In genomic region chr9:115943591-115944165, GRCh38 we compare ENCODE assay signal across 15 cellular contexts.
DNase-seq lines count a peak whose midpoint lies in the region; ATAC-seq, FAIRE-seq and TF ChIP-seq lines count a peak whose summit lies in the region.
"Had no signal": no experiment of that assay in that cellular context is flagged by ENCODE, and none has a peak within 500 bp of the region (broad histone marks: within the 10 kb centered on the region; RNA-seq: fewer than 3 reads in every experiment).

No MANE protein-coding gene starts in this region.

- no peak for FAIRE-seq in HepG2 (lab: Jason Lieb, UNC)
- FAIRE-seq: GM12892 had no signal

- no peaks in the 10 kb centered on the region for H3K27me3 ChIP-seq in HepG2 (ENCODE audit: control insufficient read depth in 1 of 2, insufficient read depth in 2 of 2, low read length in 2 of 2)

- TF ChIP-seq POLR2A in HepG2 (IDR thresholded peaks at IDR 0.05; ENCODE audit: insufficient read depth in 1 of 2, low read depth in 2 of 2, low read length in 2 of 2) = no peak

- no peak overlapping the region for H2AFZ ChIP-seq in HepG2 (ENCODE audit: low read length)

- no peaks in the 10 kb centered on the region for H3K79me2 ChIP-seq in HepG2 (ENCODE audit: insufficient read depth, low read length)

- no peak for TF ChIP-seq RAD21 in HepG2 (CRISPR knock-in tag; IDR thresholded peaks at IDR 0.05)

- no peak for ATAC-seq in HepG2
- ATAC-seq in GM21381 (IDR thresholded peaks at IDR 0.05; ENCODE audit: unreplicated experiment) = no peak
- ATAC-seq in GM19452 (IDR thresholded peaks at IDR 0.05; ENCODE audit: unreplicated experiment) = no peak
- ATAC-seq in HG03378 (IDR thresholded peaks at IDR 0.05; ENCODE audit: unreplicated experiment) = no peak
- ATAC-seq: activated CD4-positive, CD25-positive, alpha-beta regulatory T cell treated with anti-CD3 and anti-CD28 coated beads, Interleukin-2, amount 50 U/mL, for 24 hours; naive thymus-derived CD4-positive, alpha-beta T cell had no signal

- POLR2A ChIA-PET in HepG2 (lab: Yijun Ruan, JAX) = interaction anchor here (0.7 to 1.8 kb wide), 13 partner anchors 8 to 1054 kb away, joined by 3 to 8 read pairs (median 4); partner anchors contain the start of gene TRIM32

- H3K9me3 ChIP-seq in HepG2 (ENCODE audit: low read length) = no peaks in the 10 kb centered on the region; the same call in 1 of the 2 replicates

- no peaks in the 10 kb centered on the region for H4K20me1 ChIP-seq in HepG2 (ENCODE audit: insufficient read depth, low read length)

- BruUV-seq in HepG2 (replicated peaks; lab: Mats Ljungman, UMichigan) = TSS peak; percentile 97

- intact Hi-C loops in HepG2 (cut with micrococcal nuclease; ENCODE audit: unreplicated experiment) = loop anchor here (1.0 to 5.0 kb wide), 4 partner anchors 59 to 744 kb away; partner anchors contain the start of gene TRIM32

- H3K36me3 ChIP-seq in HepG2 (replicated peaks in 1 of 2; ENCODE audit: control insufficient read depth in 1 of 2, insufficient read depth in 2 of 2, low read length in 2 of 2) = no peaks in the 10 kb centered on the region

- in situ Hi-C loops in astrocyte of the spinal cord (cut with HindIII; ENCODE audit: low sequenced_read_pairs) = no loop called here
- in situ Hi-C loops in HepG2 (cut with HindIII; ENCODE audit: extremely low pct_ligation_motif_present, low pct_unique_long_range_greater_than_20kb) = loop anchor here (10.0 kb wide), 1 partner anchor 621 kb away; no protein-coding TSS in a partner anchor

- H3K27ac ChIP-seq in HepG2 (ENCODE audit: extremely low read length, insufficient read depth, low read length) (peak overlapping the region; percentile 95), skin epidermis (peak overlapping the region in 19 of 21 experiments; percentile 28 to 93 (median 65))
- H3K27ac ChIP-seq: KMS-11 had no signal

- H3K4me1 ChIP-seq in HepG2 (ENCODE audit: insufficient read depth, low read length) = peaks cover 62% of the 10 kb centered on the region

- CTCF ChIA-PET in HepG2 (lab: Yijun Ruan, JAX; ENCODE audit: low intra/inter-chr PET ratio, low total read pairs) = no interaction called here

- TF ChIP-seq EP300 in HepG2 (IDR thresholded peaks at IDR 0.05; ENCODE audit: low read depth in 2 of 2, low read length in 2 of 2) = no peak
- TF ChIP-seq EP300 in HepG2 (CRISPR knock-in tag; IDR thresholded peaks at IDR 0.05; ENCODE audit: borderline replicate concordance) = no peak

- DNase-seq in HCEC 1CT (peak; percentile 10), astrocyte of the spinal cord (ENCODE audit: low read depth, low spot score) (peak; percentile 14), HepG2 (ENCODE audit: low spot score) (no peak), RPMI8226 (no peak)
- DNase-seq: naive thymus-derived CD4-positive, alpha-beta T cell; NCI-H1694; NCI-H748 treated with DMSO at 0.1 percent for 48 hours; stimulated activated CD4-positive, alpha-beta T cell treated with anti-CD3 and anti-CD28 coated beads, Interleukin-15, amount 100 ng/mL, for 24 hours had no signal

- TF ChIP-seq CTCF in astrocyte of the spinal cord (IDR thresholded peaks at IDR 0.05; ENCODE audit: low read depth, low read length) = no peak
- no peak for TF ChIP-seq CTCF in HepG2 (CRISPR knock-in tag; IDR thresholded peaks at IDR 0.05)

- H3K9ac ChIP-seq in HepG2 (ENCODE audit: insufficient read depth, low read depth, low read length) = peak overlapping the region; percentile 72
- H3K9ac ChIP-seq: KMS-11 had no signal

- H3K4me2 ChIP-seq in HepG2 (ENCODE audit: low read depth, low read length) = peak overlapping the region; percentile 68
- H3K4me2 ChIP-seq: KMS-11 had no signal

- H3K4me3 ChIP-seq in astrocyte of the spinal cord (ENCODE audit: low read depth, low read length) (no peak overlapping the region), HepG2 (replicated peaks in 1 of 3; ENCODE audit: insufficient read depth in 1 of 3, low read depth in 2 of 3, low read length in 3 of 3) (peak overlapping the region in 1 of 3 experiments; percentile 41; a peak in 1 of 6 replicates), skin epidermis (no peak overlapping the region)

TF ChIP-seq in HepG2, 621 proteins besides CTCF, POLR2A, EP300 and RAD21 (continues in another document):
- TF ChIP-seq ZBTB38 (CRISPR knock-in tag; IDR thresholded peaks at IDR 0.05) (no peak), MAF1 (CRISPR knock-in tag; IDR thresholded peaks at IDR 0.05; ENCODE audit: borderline replicate concordance) (no peak), PRPF4 (IDR thresholded peaks at IDR 0.05; ENCODE audit: low read depth, low read length, poor library complexity, severe bottlenecking) (no peak), ZBTB25 (CRISPR knock-in tag; IDR thresholded peaks at IDR 0.05) (no peak), NR1H2 (CRISPR knock-in tag; IDR thresholded peaks at IDR 0.05; ENCODE audit: borderline replicate concordance, low read depth) (no peak), ZNF20 (CRISPR knock-in tag; IDR thresholded peaks at IDR 0.05) (0 out of 2 replicates have a peak, but pooled peaks have one; percentile 52), NFE2 (CRISPR knock-in tag; IDR thresholded peaks at IDR 0.05) (no peak), CREB1 (IDR thresholded peaks at IDR 0.05) (no peak), CREB1 (CRISPR knock-in tag; IDR thresholded peaks at IDR 0.05) (peak; percentile 4; the same call in 1 of the 2 replicates), PAF1 (CRISPR knock-in tag; IDR thresholded peaks at IDR 0.05) (no peak), GTF3A (CRISPR knock-in tag; conservative IDR thresholded peaks at IDR 0.05) (no peak), MXD1 (CRISPR knock-in tag; IDR thresholded peaks at IDR 0.05) (no peak), TMF1 (CRISPR knock-in tag; IDR thresholded peaks at IDR 0.05; ENCODE audit: low read depth) (no peak), GPN1 (CRISPR knock-in tag; IDR thresholded peaks at IDR 0.05; ENCODE audit: borderline replicate concordance) (no peak), TEF (CRISPR knock-in tag; IDR thresholded peaks at IDR 0.05) (peak; percentile 69; the same call in 1 of the 2 replicates), HMGXB3 (CRISPR knock-in tag; IDR thresholded peaks at IDR 0.05; ENCODE audit: borderline replicate concordance) (no peak), SP1 (IDR thresholded peaks at IDR 0.05) (no peak), SP1 (CRISPR knock-in tag; IDR thresholded peaks at IDR 0.05) (no peak), RBFOX2 (IDR thresholded peaks at IDR 0.05; ENCODE audit: low read depth, low read length) (peak; percentile 55), RORA (CRISPR knock-in tag; IDR thresholded peaks at IDR 0.05) (no peak), GABPA (IDR thresholded peaks at IDR 0.05; ENCODE audit: low read depth, low read length) (no peak), GABPA (CRISPR knock-in tag; IDR thresholded peaks at IDR 0.05; ENCODE audit: low read depth) (no peak), ZSCAN12 (CRISPR knock-in tag; IDR thresholded peaks at IDR 0.05) (no peak), ZNF660 (CRISPR knock-in tag; IDR thresholded peaks at IDR 0.05; ENCODE audit: borderline replicate concordance, low read depth) (no peak)

Comparison
In these comparisons a context has a peak if more than half of its experiments do, and no peak if none do; other contexts are left out.
1. DNase-seq: peak in HCEC 1CT (single experiment) and astrocyte of the spinal cord (single experiment); none in HepG2 (single experiment) and RPMI8226 (single experiment).